19 cellular contexts compared by ENCODE assay signal in the genomic region with DNA sequence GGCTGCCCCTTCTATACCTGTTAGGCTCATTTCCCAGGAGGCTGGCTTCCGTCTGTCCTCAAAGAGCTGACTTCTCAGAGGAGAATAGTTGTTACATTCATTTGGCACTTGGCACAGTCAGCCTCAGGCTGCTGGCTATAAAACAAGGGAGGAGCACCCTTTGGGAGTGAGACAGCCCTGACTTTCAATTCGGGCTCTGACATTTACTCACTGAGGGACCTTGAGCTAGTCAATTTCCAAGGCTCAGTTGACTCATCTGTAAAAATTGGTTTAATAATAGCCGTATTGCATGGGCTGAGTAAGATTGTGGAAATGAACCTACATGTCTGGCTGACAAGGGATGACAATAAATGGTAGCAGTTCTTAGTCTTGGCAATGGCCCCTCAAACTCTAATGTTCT. TPM values are rescaled to one million over a fixed set of nuclear protein-coding genes. Genes with fewer than 3 reads are reported as not detected.
DNase-seq lines count a peak whose midpoint lies in the region; ATAC-seq and TF ChIP-seq lines count a peak whose summit lies in the region.
"Had no signal": no experiment of that assay in that cellular context is flagged by ENCODE, and none has a peak within 500 bp of the region (broad histone marks: within the 10 kb centered on the region; RNA-seq: fewer than 3 reads in every experiment).

No MANE protein-coding gene starts in this region.

- H3K27ac ChIP-seq in foreskin keratinocyte (no peak overlapping the region), suprapubic skin (peak overlapping the region; percentile 43)
- H3K27ac ChIP-seq: 22Rv1, ascending aorta had no signal

- DNase-seq in NCI-H1436 (lab: John Stamatoyannopoulos, UW) = peak; percentile 57
- DNase-seq in NCI-H1436 treated with DMSO at 0.1 percent for 48 hours (lab: John Stamatoyannopoulos, UW) = no peak
- DNase-seq in amniotic stem cell (lab: John Stamatoyannopoulos, UW) = peak; percentile 66
- peak; percentile 50 to 85 for DNase-seq in foreskin keratinocyte
- DNase-seq in suprapubic skin (ENCODE audit: low spot score in 2 of 2) = no peak
- DNase-seq in NCI-H2227 (lab: John Stamatoyannopoulos, UW; ENCODE audit: unreplicated experiment) = no peak
- no peak for DNase-seq in NCI-H2107 (lab: John Stamatoyannopoulos, UW)
- DNase-seq: activated T-cell treated with anti-CD3 and anti-CD28 coated beads, Interleukin-2, amount 50 U/mL, for 48 hours; DMS153; effector memory CD8-positive, alpha-beta T cell; midbrain; NCI-H1105; SHP77 treated with DMSO at 0.1 percent for 48 hours had no signal

- H3K4me1 ChIP-seq in foreskin keratinocyte (peaks cover 14% of the 10 kb centered on the region), suprapubic skin (peaks cover 28% of the 10 kb centered on the region)
- H3K4me1 ChIP-seq: ascending aorta had no signal

- WGBS in suprapubic skin = 31% methylated on average over 3 of the region's 3 CpGs

- ATAC-seq in foreskin keratinocyte = peak; percentile 85
- no peak for ATAC-seq in GM18502 (IDR thresholded peaks at IDR 0.05; ENCODE audit: poor library complexity, unreplicated experiment)
- ATAC-seq: effector memory CD8-positive, alpha-beta T cell; GM23338 had no signal

- TF ChIP-seq CTCF in foreskin keratinocyte (conservative IDR thresholded peaks at IDR 0.05) = no peak
- TF ChIP-seq CTCF in suprapubic skin (IDR thresholded peaks at IDR 0.05) = no peak

- no peaks in the 10 kb centered on the region for H3K9me3 ChIP-seq in suprapubic skin
- H3K9me3 ChIP-seq: ascending aorta had no signal

- TF ChIP-seq POLR2A in suprapubic skin (IDR thresholded peaks at IDR 0.05) = no peak

- H3K4me3 ChIP-seq in suprapubic skin = no peak overlapping the region
- H3K4me3 ChIP-seq: ascending aorta, GM23338 had no signal

- H3K27me3 ChIP-seq in foreskin keratinocyte (no peaks in the 10 kb centered on the region), suprapubic skin (no peaks in the 10 kb centered on the region)
- H3K27me3 ChIP-seq: ascending aorta had no signal

- no peak for TF ChIP-seq EP300 in suprapubic skin (IDR thresholded peaks at IDR 0.05)

- peaks cover 60% of the 10 kb centered on the region for H3K36me3 ChIP-seq in suprapubic skin

RNA-seq across cellular contexts. Expression of a gene that starts 13.7 kb away (rescaled TPM):
- not detected in 2 replicates for total RNA-seq in foreskin keratinocyte
- not detected in 2 replicates for polyA plus RNA-seq in foreskin keratinocyte
- total RNA-seq in suprapubic skin = under 1 TPM in 2 of 4 donors, not detected in 2; 0.49 to 0.60 TPM
- total RNA-seq: ascending aorta, GM23338, pulmonary artery endothelial cell, subcutaneous adipose tissue had no signal
- polyA plus RNA-seq: GM23338 had no signal

RNA-seq across cellular contexts. Expression of a gene that starts 22.4 kb away (rescaled TPM):
- total RNA-seq in foreskin keratinocyte (28.4 and 29.3 TPM in 2 replicates), suprapubic skin (10 to 100 TPM; 43.0 to 71.0 (median 57.6) TPM)
- 11.8 and 12.9 TPM in 2 replicates for polyA plus RNA-seq in foreskin keratinocyte

RNA-seq across cellular contexts. Expression of a gene that starts 55.5 kb away (rescaled TPM):
- total RNA-seq in foreskin keratinocyte (not detected in 2 replicates), suprapubic skin (1 to 10 TPM in 2 of 4 donors, under 1 TPM in 1, not detected in 1; 0.48 to 1.8 (median 1.1) TPM)
- polyA plus RNA-seq in foreskin keratinocyte = not detected in 2 replicates
- total RNA-seq: ascending aorta, GM23338, pulmonary artery endothelial cell had no signal
- polyA plus RNA-seq: GM23338 had no signal

Comparison
In these comparisons a context has a peak if more than half of its experiments do, and no peak if none do; other contexts are left out.
1. DNase-seq: peak in NCI-H1436 (single experiment), amniotic stem cell (single experiment) and foreskin keratinocyte (2 of 2); none in NCI-H1436 treated with DMSO at 0.1 percent for 48 hours (single experiment), suprapubic skin (0 of 2), NCI-H2227 (single experiment) and NCI-H2107 (single experiment).